ENCODE assay signal across 8 cellular contexts in genomic region chr6:34912715-34913464, GRCh38. TPM values are rescaled to one million over a fixed set of nuclear protein-coding genes. Genes with fewer than 3 reads are reported as not detected.
A peak's percentile ranks its signal among the peaks of the same experiment; 100 is the strongest.
DNase-seq lines count a peak whose midpoint lies in the region; ATAC-seq and TF ChIP-seq lines count a peak whose summit lies in the region.

No MANE protein-coding gene starts in this region.

- no peaks in the 10 kb centered on the region for H3K36me3 Mint-ChIP-seq in effector memory CD8-positive, alpha-beta T cell (ENCODE audit: insufficient read depth)
- H3K36me3 Mint-ChIP-seq in CD14-positive monocyte: peaks cover under 1% of the 10 kb centered on the region in 2 donors

- CTCF ChIA-PET in OCI-LY7 (lab: Charles Lee; ENCODE audit: unreplicated experiment): no interaction called here

- no peak overlapping the region for H3K9ac ChIP-seq in BLaER1

- TF ChIP-seq CTCF in OCI-LY7 (conservative IDR thresholded peaks at IDR 0.05; ENCODE audit: low read length) (no peak), CD14-positive monocyte (IDR thresholded peaks at IDR 0.05) (no peak)

- H4K20me1 ChIP-seq in BLaER1: peaks cover 78% of the 10 kb centered on the region
- no peaks in the 10 kb centered on the region for H4K20me1 ChIP-seq in OCI-LY7 (ENCODE audit: insufficient read depth, low read length)

- H3K27me3 Mint-ChIP-seq in effector memory CD8-positive, alpha-beta T cell: no peaks in the 10 kb centered on the region
- H3K27me3 Mint-ChIP-seq in CD14-positive monocyte (ENCODE audit: low read depth in 3 of 3): no peaks in the 10 kb centered on the region

- H3K9me2 ChIP-seq in OCI-LY7 (ENCODE audit: insufficient read depth, low read length): no peaks in the 10 kb centered on the region

- peak overlapping the region; percentile 49 to 67 for H3K27ac Mint-ChIP-seq in effector memory CD8-positive, alpha-beta T cell
- H3K27ac Mint-ChIP-seq in CD14-positive monocyte: peak overlapping the region in 1 of 7 donors; percentile 21

- DNase-seq in OCI-LY7 (ENCODE audit: low spot score): peak; percentile 10
- peak in 1 of 3 experiments; percentile 17 for DNase-seq in effector memory CD8-positive, alpha-beta T cell
- DNase-seq in CD14-positive monocyte (ENCODE audit: low spot score): no peak
- no peak for DNase-seq in NCI-H1436 treated with DMSO at 0.1 percent for 48 hours (lab: John Stamatoyannopoulos, UW)
- no peak for DNase-seq in C1 segment of cervical spinal cord (lab: John Stamatoyannopoulos, UW)
- no peak for DNase-seq in NCI-H446 (lab: John Stamatoyannopoulos, UW)

- peaks cover 24 to 25% of the 10 kb centered on the region in 2 donors for H3K4me1 Mint-ChIP-seq in effector memory CD8-positive, alpha-beta T cell (ENCODE audit: low read depth in 2 of 2)
- H3K4me1 Mint-ChIP-seq in CD14-positive monocyte: peaks cover 34% of the 10 kb centered on the region

- intact Hi-C loops in OCI-LY7 (cut with micrococcal nuclease; ENCODE audit: unreplicated experiment): no loop called here
- intact Hi-C loops in CD14-positive monocyte (cut with micrococcal nuclease): no loop called here

- H3K27ac ChIP-seq in BLaER1 (no peak overlapping the region), OCI-LY7 (ENCODE audit: low read depth, low read length, poor library complexity, severe bottlenecking) (no peak overlapping the region)

- no TSS peak for BruUV-seq in OCI-LY7 (replicated peaks; lab: Mats Ljungman, UMichigan)

- H3K9me3 ChIP-seq in BLaER1 (peaks cover 2% of the 10 kb centered on the region), OCI-LY7 (ENCODE audit: low read length) (no peaks in the 10 kb centered on the region)

- no peak overlapping the region for H2AFZ ChIP-seq in OCI-LY7 (ENCODE audit: low read length)

- H3K36me3 ChIP-seq in BLaER1 (peaks cover 11% of the 10 kb centered on the region), OCI-LY7 (ENCODE audit: insufficient read depth, low read length) (no peaks in the 10 kb centered on the region)

- peaks cover 33% of the 10 kb centered on the region for H3K4me1 ChIP-seq in BLaER1
- H3K4me1 ChIP-seq in OCI-LY7 (ENCODE audit: insufficient read depth, low read length, poor library complexity, severe bottlenecking): peaks cover 10% of the 10 kb centered on the region

- peak; percentile 76 for ATAC-seq in GM21515 (IDR thresholded peaks at IDR 0.05; ENCODE audit: unreplicated experiment)
- peak; percentile 97 for ATAC-seq in effector memory CD8-positive, alpha-beta T cell (replicated peaks)

- H3K4me3 ChIP-seq in BLaER1 (no peak overlapping the region), OCI-LY7 (ENCODE audit: low read depth, low read length, poor library complexity, severe bottlenecking) (no peak overlapping the region)

- no peaks in the 10 kb centered on the region for H3K79me2 ChIP-seq in OCI-LY7 (ENCODE audit: insufficient read depth, low read depth, low read length)

- H3K4me3 Mint-ChIP-seq in effector memory CD8-positive, alpha-beta T cell: peak overlapping the region; percentile 50 to 52
- H3K4me3 Mint-ChIP-seq in CD14-positive monocyte: no peak overlapping the region

- H3K9me3 Mint-ChIP-seq in effector memory CD8-positive, alpha-beta T cell: no peaks in the 10 kb centered on the region
- H3K9me3 Mint-ChIP-seq in CD14-positive monocyte: peaks cover 0 to 1% (median 0%) of the 10 kb centered on the region in 7 donors

- H3K4me2 ChIP-seq in BLaER1 (peak overlapping the region; percentile 47), OCI-LY7 (ENCODE audit: low read length) (no peak overlapping the region)

- POLR2A ChIA-PET in OCI-LY7 (lab: Charles Lee): interaction anchor here (1.0 kb wide), 1 partner anchor 9 kb away, joined by 5 read pairs; no protein-coding TSS in a partner anchor

- H3K27me3 ChIP-seq in BLaER1: no peaks in the 10 kb centered on the region

RNA-seq across cellular contexts. Expression of gene ANKS1A, which starts 23.8 kb away (rescaled TPM):
- total RNA-seq in OCI-LY7 (2014; rRNA removed; shearing (Covaris generic)): 7.8 and 10.9 TPM in 2 replicates
- 12.3 and 13.8 TPM in 2 replicates for total RNA-seq in OCI-LY7 (2022)
- 1 to 10 TPM; 1.7 to 3.1 TPM for polyA plus RNA-seq in CD14-positive monocyte

RNA-seq across cellular contexts. Expression of gene TAF11, which starts 25.0 kb away (rescaled TPM):
- total RNA-seq in OCI-LY7 (2014; rRNA removed; shearing (Covaris generic)): 30.1 and 30.3 TPM in 2 replicates
- 39.2 and 41.5 TPM in 2 replicates for total RNA-seq in OCI-LY7 (2022)
- polyA plus RNA-seq in CD14-positive monocyte: 10 to 100 TPM; 22.9 to 26.0 TPM

Comparison
In these comparisons a context has a peak if more than half of its experiments do, and no peak if none do; other contexts are left out.
1. H3K4me3 Mint-ChIP-seq: peak in effector memory CD8-positive, alpha-beta T cell (2 of 2); none in CD14-positive monocyte (0 of 2).